Comparison of ENCODE assay signal across 2 cellular contexts in the genomic region with DNA sequence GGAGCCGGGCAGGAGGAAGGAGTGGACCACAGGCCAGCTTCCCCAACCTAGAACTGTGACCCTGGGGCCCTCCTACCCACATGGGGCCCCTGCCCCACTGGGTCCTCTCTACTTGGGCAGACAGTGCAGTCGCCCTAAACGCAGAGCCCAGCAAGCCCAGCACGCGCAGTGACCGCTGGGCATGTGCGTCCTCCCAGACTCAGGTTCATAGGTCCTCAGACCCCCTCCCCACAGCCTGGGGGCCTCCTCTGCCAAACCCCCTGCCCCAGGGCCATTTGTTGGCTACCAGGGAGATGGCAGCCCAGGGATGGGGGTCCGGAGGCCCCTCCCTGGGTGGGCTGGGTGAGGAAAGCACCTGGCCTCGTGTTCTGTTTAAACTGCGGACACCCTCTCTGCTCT.
A peak's percentile ranks its signal among the peaks of the same experiment; 100 is the strongest.
TF ChIP-seq lines count a peak whose summit lies in the region.

No MANE protein-coding gene starts in this region.

TF ChIP-seq in K562, 482 proteins besides CTCF, POLR2A, EP300 and RAD21 (continues in another document):
- TF ChIP-seq E2F6 (IDR thresholded peaks at IDR 0.05; ENCODE audit: borderline replicate concordance in 1 of 2, extremely low read depth in 1 of 2, insufficient read depth in 1 of 2, insufficient read length in 1 of 2, low read depth in 1 of 2, low read length in 1 of 2, poor library complexity in 1 of 2, severe bottlenecking in 1 of 2) (peak in 1 of 2 experiments; percentile 0), PPARD (CRISPR knock-in tag; IDR thresholded peaks at IDR 0.05) (no peak), KDM5B (IDR thresholded peaks at IDR 0.05; ENCODE audit: insufficient replicate concordance, low read depth, low read length) (peak; percentile 13), ZNF280B (CRISPR knock-in tag; IDR thresholded peaks at IDR 0.05) (peak; percentile 82; the same call in 1 of the 2 replicates), ELF2 (CRISPR knock-in tag; IDR thresholded peaks at IDR 0.05) (0 out of 2 replicates have a peak, but pooled peaks have one; percentile 12), ZNF184 (CRISPR knock-in tag; IDR thresholded peaks at IDR 0.05) (peak; percentile 41; the same call in 1 of the 2 replicates), RERE (CRISPR knock-in tag; IDR thresholded peaks at IDR 0.05; ENCODE audit: borderline replicate concordance) (no peak), MYC (IDR thresholded peaks at IDR 0.05; ENCODE audit: low read depth, low read length) (no peak), MYC (CRISPR knock-in tag; IDR thresholded peaks at IDR 0.05; ENCODE audit: borderline replicate concordance, low read depth) (0 out of 2 replicates have a peak, but pooled peaks have one; percentile 45)

TF ChIP-seq in neural cell, 6 proteins besides CTCF, POLR2A, EP300 and RAD21:
- TF ChIP-seq, protein P1, sequence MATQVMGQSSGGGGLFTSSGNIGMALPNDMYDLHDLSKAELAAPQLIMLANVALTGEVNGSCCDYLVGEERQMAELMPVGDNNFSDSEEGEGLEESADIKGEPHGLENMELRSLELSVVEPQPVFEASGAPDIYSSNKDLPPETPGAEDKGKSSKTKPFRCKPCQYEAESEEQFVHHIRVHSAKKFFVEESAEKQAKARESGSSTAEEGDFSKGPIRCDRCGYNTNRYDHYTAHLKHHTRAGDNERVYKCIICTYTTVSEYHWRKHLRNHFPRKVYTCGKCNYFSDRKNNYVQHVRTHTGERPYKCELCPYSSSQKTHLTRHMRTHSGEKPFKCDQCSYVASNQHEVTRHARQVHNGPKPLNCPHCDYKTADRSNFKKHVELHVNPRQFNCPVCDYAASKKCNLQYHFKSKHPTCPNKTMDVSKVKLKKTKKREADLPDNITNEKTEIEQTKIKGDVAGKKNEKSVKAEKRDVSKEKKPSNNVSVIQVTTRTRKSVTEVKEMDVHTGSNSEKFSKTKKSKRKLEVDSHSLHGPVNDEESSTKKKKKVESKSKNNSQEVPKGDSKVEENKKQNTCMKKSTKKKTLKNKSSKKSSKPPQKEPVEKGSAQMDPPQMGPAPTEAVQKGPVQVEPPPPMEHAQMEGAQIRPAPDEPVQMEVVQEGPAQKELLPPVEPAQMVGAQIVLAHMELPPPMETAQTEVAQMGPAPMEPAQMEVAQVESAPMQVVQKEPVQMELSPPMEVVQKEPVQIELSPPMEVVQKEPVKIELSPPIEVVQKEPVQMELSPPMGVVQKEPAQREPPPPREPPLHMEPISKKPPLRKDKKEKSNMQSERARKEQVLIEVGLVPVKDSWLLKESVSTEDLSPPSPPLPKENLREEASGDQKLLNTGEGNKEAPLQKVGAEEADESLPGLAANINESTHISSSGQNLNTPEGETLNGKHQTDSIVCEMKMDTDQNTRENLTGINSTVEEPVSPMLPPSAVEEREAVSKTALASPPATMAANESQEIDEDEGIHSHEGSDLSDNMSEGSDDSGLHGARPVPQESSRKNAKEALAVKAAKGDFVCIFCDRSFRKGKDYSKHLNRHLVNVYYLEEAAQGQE (IDR thresholded peaks at IDR 0.05; ENCODE audit: borderline replicate concordance) = no peak
- TF ChIP-seq EZH2 (IDR thresholded peaks at IDR 0.05; ENCODE audit: borderline replicate concordance, insufficient read depth, low read length, poor library complexity, severe bottlenecking) (no peak), TAF1 (IDR thresholded peaks at IDR 0.05; ENCODE audit: low read depth) (no peak)
